In the genomic region with DNA sequence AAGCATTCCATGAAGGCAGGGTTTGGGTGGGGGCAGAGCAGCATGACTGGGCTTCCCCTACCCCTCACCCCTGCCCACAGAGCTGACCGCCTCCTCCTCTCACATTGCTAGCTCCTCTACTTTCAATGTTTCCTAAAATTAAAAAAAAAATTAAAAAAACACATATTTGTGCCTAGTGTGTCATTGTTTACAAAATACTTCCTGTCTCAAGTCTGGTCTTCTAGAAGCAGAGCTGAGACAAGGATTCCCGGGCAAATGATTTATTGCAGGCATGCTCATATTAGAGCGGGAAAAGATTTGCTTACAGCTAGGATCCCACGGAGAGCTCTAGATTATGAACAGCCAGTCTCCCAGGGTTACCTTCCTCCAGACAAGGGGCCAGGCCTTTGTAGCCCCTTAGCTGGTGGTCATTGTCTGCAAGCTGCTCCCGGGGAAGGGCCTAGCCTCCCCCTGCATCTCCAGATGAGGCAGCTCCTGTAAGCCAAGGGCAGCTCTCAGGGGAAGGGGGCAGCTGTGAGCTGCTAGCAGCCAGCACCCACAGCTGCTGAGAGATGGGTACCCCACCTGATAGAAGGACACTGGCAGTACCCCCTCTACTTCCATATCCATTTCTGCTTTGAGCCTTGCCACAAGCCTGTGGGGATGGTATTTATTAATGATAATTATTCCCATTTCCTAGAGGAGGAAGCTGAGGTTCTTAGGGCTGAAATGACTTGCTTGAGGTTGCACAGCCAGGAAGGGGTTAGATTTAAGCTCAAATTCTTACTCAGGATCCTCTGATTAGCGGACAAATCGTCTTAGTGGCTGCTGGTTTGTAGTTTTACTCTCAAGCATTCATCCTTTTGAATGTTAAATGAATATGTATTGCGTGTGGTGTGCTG, we compare ENCODE assay signal across 1 cellular context.
TF ChIP-seq lines count a peak whose summit lies in the region.

No MANE protein-coding gene starts in this region.

TF ChIP-seq in WTC11, 78 proteins besides CTCF, POLR2A, EP300 and RAD21 (continued from another document):
- TF ChIP-seq, protein P1, sequence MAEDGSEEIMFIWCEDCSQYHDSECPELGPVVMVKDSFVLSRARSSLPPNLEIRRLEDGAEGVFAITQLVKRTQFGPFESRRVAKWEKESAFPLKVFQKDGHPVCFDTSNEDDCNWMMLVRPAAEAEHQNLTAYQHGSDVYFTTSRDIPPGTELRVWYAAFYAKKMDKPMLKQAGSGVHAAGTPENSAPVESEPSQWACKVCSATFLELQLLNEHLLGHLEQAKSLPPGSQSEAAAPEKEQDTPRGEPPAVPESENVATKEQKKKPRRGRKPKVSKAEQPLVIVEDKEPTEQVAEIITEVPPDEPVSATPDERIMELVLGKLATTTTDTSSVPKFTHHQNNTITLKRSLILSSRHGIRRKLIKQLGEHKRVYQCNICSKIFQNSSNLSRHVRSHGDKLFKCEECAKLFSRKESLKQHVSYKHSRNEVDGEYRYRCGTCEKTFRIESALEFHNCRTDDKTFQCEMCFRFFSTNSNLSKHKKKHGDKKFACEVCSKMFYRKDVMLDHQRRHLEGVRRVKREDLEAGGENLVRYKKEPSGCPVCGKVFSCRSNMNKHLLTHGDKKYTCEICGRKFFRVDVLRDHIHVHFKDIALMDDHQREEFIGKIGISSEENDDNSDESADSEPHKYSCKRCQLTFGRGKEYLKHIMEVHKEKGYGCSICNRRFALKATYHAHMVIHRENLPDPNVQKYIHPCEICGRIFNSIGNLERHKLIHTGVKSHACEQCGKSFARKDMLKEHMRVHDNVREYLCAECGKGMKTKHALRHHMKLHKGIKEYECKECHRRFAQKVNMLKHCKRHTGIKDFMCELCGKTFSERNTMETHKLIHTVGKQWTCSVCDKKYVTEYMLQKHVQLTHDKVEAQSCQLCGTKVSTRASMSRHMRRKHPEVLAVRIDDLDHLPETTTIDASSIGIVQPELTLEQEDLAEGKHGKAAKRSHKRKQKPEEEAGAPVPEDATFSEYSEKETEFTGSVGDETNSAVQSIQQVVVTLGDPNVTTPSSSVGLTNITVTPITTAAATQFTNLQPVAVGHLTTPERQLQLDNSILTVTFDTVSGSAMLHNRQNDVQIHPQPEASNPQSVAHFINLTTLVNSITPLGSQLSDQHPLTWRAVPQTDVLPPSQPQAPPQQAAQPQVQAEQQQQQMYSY (CRISPR knock-in tag; IDR thresholded peaks at IDR 0.05) = no peak
- TF ChIP-seq NR1H2 (CRISPR knock-in tag; IDR thresholded peaks at IDR 0.05) = no peak
- TF ChIP-seq, protein P2, sequence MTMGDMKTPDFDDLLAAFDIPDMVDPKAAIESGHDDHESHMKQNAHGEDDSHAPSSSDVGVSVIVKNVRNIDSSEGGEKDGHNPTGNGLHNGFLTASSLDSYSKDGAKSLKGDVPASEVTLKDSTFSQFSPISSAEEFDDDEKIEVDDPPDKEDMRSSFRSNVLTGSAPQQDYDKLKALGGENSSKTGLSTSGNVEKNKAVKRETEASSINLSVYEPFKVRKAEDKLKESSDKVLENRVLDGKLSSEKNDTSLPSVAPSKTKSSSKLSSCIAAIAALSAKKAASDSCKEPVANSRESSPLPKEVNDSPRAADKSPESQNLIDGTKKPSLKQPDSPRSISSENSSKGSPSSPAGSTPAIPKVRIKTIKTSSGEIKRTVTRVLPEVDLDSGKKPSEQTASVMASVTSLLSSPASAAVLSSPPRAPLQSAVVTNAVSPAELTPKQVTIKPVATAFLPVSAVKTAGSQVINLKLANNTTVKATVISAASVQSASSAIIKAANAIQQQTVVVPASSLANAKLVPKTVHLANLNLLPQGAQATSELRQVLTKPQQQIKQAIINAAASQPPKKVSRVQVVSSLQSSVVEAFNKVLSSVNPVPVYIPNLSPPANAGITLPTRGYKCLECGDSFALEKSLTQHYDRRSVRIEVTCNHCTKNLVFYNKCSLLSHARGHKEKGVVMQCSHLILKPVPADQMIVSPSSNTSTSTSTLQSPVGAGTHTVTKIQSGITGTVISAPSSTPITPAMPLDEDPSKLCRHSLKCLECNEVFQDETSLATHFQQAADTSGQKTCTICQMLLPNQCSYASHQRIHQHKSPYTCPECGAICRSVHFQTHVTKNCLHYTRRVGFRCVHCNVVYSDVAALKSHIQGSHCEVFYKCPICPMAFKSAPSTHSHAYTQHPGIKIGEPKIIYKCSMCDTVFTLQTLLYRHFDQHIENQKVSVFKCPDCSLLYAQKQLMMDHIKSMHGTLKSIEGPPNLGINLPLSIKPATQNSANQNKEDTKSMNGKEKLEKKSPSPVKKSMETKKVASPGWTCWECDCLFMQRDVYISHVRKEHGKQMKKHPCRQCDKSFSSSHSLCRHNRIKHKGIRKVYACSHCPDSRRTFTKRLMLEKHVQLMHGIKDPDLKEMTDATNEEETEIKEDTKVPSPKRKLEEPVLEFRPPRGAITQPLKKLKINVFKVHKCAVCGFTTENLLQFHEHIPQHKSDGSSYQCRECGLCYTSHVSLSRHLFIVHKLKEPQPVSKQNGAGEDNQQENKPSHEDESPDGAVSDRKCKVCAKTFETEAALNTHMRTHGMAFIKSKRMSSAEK (CRISPR knock-in tag; IDR thresholded peaks at IDR 0.05; ENCODE audit: borderline replicate concordance) = no peak
- TF ChIP-seq, protein P3, sequence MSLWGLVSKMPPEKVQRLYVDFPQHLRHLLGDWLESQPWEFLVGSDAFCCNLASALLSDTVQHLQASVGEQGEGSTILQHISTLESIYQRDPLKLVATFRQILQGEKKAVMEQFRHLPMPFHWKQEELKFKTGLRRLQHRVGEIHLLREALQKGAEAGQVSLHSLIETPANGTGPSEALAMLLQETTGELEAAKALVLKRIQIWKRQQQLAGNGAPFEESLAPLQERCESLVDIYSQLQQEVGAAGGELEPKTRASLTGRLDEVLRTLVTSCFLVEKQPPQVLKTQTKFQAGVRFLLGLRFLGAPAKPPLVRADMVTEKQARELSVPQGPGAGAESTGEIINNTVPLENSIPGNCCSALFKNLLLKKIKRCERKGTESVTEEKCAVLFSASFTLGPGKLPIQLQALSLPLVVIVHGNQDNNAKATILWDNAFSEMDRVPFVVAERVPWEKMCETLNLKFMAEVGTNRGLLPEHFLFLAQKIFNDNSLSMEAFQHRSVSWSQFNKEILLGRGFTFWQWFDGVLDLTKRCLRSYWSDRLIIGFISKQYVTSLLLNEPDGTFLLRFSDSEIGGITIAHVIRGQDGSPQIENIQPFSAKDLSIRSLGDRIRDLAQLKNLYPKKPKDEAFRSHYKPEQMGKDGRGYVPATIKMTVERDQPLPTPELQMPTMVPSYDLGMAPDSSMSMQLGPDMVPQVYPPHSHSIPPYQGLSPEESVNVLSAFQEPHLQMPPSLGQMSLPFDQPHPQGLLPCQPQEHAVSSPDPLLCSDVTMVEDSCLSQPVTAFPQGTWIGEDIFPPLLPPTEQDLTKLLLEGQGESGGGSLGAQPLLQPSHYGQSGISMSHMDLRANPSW (CRISPR knock-in tag; conservative IDR thresholded peaks at IDR 0.05; ENCODE audit: low read depth) = no peak
- TF ChIP-seq, protein P4, sequence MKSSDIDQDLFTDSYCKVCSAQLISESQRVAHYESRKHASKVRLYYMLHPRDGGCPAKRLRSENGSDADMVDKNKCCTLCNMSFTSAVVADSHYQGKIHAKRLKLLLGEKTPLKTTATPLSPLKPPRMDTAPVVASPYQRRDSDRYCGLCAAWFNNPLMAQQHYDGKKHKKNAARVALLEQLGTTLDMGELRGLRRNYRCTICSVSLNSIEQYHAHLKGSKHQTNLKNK (CRISPR knock-in tag; IDR thresholded peaks at IDR 0.05) = no peak
- TF ChIP-seq NFYB (CRISPR knock-in tag; conservative IDR thresholded peaks at IDR 0.05; ENCODE audit: low read depth) = no peak
- no peak for TF ChIP-seq SOX15 (CRISPR knock-in tag; IDR thresholded peaks at IDR 0.05)
- no peak for TF ChIP-seq TEAD4 (CRISPR knock-in tag; IDR thresholded peaks at IDR 0.05)
- TF ChIP-seq KAT7 (CRISPR knock-in tag; IDR thresholded peaks at IDR 0.05; ENCODE audit: borderline replicate concordance) = no peak
- TF ChIP-seq, protein P5, sequence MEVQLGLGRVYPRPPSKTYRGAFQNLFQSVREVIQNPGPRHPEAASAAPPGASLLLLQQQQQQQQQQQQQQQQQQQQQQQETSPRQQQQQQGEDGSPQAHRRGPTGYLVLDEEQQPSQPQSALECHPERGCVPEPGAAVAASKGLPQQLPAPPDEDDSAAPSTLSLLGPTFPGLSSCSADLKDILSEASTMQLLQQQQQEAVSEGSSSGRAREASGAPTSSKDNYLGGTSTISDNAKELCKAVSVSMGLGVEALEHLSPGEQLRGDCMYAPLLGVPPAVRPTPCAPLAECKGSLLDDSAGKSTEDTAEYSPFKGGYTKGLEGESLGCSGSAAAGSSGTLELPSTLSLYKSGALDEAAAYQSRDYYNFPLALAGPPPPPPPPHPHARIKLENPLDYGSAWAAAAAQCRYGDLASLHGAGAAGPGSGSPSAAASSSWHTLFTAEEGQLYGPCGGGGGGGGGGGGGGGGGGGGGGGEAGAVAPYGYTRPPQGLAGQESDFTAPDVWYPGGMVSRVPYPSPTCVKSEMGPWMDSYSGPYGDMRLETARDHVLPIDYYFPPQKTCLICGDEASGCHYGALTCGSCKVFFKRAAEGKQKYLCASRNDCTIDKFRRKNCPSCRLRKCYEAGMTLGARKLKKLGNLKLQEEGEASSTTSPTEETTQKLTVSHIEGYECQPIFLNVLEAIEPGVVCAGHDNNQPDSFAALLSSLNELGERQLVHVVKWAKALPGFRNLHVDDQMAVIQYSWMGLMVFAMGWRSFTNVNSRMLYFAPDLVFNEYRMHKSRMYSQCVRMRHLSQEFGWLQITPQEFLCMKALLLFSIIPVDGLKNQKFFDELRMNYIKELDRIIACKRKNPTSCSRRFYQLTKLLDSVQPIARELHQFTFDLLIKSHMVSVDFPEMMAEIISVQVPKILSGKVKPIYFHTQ (CRISPR knock-in tag; IDR thresholded peaks at IDR 0.05) = no peak
- TF ChIP-seq NFATC4 (CRISPR knock-in tag; IDR thresholded peaks at IDR 0.05) = no peak
- TF ChIP-seq, protein P6, sequence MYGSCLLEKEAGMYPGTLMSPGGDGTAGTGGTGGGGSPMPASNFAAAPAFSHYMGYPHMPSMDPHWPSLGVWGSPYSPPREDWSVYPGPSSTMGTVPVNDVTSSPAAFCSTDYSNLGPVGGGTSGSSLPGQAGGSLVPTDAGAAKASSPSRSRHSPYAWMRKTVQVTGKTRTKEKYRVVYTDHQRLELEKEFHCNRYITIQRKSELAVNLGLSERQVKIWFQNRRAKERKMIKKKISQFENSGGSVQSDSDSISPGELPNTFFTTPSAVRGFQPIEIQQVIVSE (CRISPR knock-in tag; IDR thresholded peaks at IDR 0.05; ENCODE audit: borderline replicate concordance) = no peak
